In the genomic region with DNA sequence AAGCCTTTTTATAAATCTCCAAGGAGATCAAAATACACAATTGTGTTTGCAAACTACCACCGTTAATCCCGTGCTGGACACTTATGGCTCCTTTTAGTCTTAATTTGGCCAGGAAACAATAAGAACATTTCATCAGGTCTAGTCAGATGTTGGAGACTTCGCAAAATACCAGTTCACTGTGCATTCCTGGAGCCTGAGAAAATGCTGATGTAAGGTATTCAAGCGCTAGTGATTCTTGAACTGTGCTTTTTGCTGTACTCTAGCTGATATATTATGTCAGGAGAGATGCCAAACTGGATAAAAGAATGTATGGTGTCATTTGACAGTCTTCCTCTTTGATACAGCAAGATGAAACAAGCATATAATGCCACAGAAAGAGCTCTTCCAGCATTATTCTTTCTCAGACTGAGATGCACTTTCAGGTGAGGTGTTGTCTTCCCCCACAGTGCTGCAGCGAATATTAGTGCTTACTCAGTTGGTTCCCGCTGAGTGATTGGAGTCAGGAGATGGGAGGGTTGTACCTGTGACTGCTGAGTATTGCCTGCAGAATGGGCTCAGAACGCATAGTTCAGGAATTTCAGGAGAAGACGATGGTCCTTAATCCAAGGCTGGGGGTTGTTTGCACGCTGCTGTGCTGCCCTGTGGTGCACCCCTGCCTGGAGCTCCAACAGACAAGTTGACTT, we compare ENCODE assay signal across 10 cellular contexts. TPM values are rescaled to one million over a fixed set of nuclear protein-coding genes. Genes with fewer than 3 reads are reported as not detected.
DNase-seq lines count a peak whose midpoint lies in the region; ATAC-seq and TF ChIP-seq lines count a peak whose summit lies in the region.
"Had no signal": no experiment of that assay in that cellular context is flagged by ENCODE, and none has a peak within 500 bp of the region (broad histone marks: within the 10 kb centered on the region; RNA-seq: fewer than 3 reads in every experiment).

No MANE protein-coding gene starts in this region.

- no peaks in the 10 kb centered on the region for H3K9me3 ChIP-seq in GM23248 (ENCODE audit: low read depth)
- no peaks in the 10 kb centered on the region for H3K9me3 ChIP-seq in Peyer's patch
- H3K9me3 ChIP-seq: testis had no signal

- TF ChIP-seq CTCF in astrocyte of the cerebellum (IDR thresholded peaks at IDR 0.05; ENCODE audit: low read depth, low read length, missing control alignments) (no peak), foreskin keratinocyte (conservative IDR thresholded peaks at IDR 0.05) (no peak), Peyer's patch (IDR thresholded peaks at IDR 0.05) (no peak)

- CTCF ChIA-PET in activated CD4-positive, alpha-beta T cell treated with anti-CD3 and anti-CD28 coated beads, Interleukin-2, amount 10 ng/mL, durations not matched to agents 7 days and 5 days (lab: Charles Lee): no interaction called here

- TF ChIP-seq POLR2A in Peyer's patch (IDR thresholded peaks at IDR 0.05): no peak

- H3F3A ChIP-seq in GM23248 (ENCODE audit: insufficient read depth): peaks cover 14% of the 10 kb centered on the region

- H3K79me2 ChIP-seq in GM23248 (ENCODE audit: insufficient read depth): peaks cover 23% of the 10 kb centered on the region

- H3K36me3 ChIP-seq in GM23248 (ENCODE audit: low read depth) (peaks cover 21% of the 10 kb centered on the region; the same call in 1 of the 2 replicates), Peyer's patch (peaks cover 0 to 70% (median 0%) of the 10 kb centered on the region in 3 donors)

- peaks cover 5% of the 10 kb centered on the region for H3K9me3 Mint-ChIP-seq in activated CD4-positive, alpha-beta T cell treated with anti-CD3 and anti-CD28 coated beads, Interleukin-2, amount 10 ng/mL, durations not matched to agents 7 days and 5 days

- peaks cover 58% of the 10 kb centered on the region for H3K36me3 Mint-ChIP-seq in activated CD4-positive, alpha-beta T cell treated with anti-CD3 and anti-CD28 coated beads, Interleukin-2, amount 10 ng/mL, durations not matched to agents 7 days and 5 days (ENCODE audit: low read depth)

- H3K27ac ChIP-seq in GM23248: peak overlapping the region; percentile 81
- no peak overlapping the region for H3K27ac ChIP-seq in foreskin keratinocyte
- H3K27ac ChIP-seq in Peyer's patch: no peak overlapping the region
- H3K27ac ChIP-seq: testis had no signal

- 54 to 55% methylated on average over 9 of the region's 9 CpGs for WGBS in GM23248 (ENCODE audit: low coverage in 1 of 2, low lambda C conversion rate in 2 of 2, missing lambda C conversion rate in 2 of 2), 2 experiments

- H2AFZ ChIP-seq in GM23248: no peak overlapping the region

- in situ Hi-C loops in GM23248 (cut with MboI): no loop called here
- in situ Hi-C loops in astrocyte of the cerebellum (cut with HindIII; ENCODE audit: low sequenced_read_pairs): no loop called here

- H3K27me3 ChIP-seq in GM23248 (replicated peaks; ENCODE audit: insufficient read depth) (no peaks in the 10 kb centered on the region), foreskin keratinocyte (no peaks in the 10 kb centered on the region), Peyer's patch (no peaks in the 10 kb centered on the region)
- H3K27me3 ChIP-seq: testis had no signal

- peak; percentile 91 for DNase-seq in GM23248
- peak; percentile 86 for DNase-seq in astrocyte of the cerebellum (ENCODE audit: low read depth)
- DNase-seq in foreskin keratinocyte: peak; percentile 80 to 89
- peak; percentile 59 for DNase-seq in skeletal muscle cell (ENCODE audit: low read depth)
- DNase-seq in Peyer's patch: no peak
- DNase-seq in activated CD4-positive, alpha-beta T cell treated with anti-CD3 and anti-CD28 coated beads, Interleukin-2, amount 10 ng/mL, durations not matched to agents 7 days and 5 days: no peak
- no peak for DNase-seq in OCI-M1 (lab: John Stamatoyannopoulos, UW)
- DNase-seq: DMS79 treated with DMSO at 0.1 percent for 48 hours, testis had no signal

- peak overlapping the region; percentile 38 for H3K4me2 ChIP-seq in GM23248 (ENCODE audit: unreplicated experiment)

- no peak overlapping the region for H3K4me3 Mint-ChIP-seq in activated CD4-positive, alpha-beta T cell treated with anti-CD3 and anti-CD28 coated beads, Interleukin-2, amount 10 ng/mL, durations not matched to agents 7 days and 5 days

- H3K9me2 ChIP-seq in GM23248 (ENCODE audit: insufficient read depth): no peaks in the 10 kb centered on the region

- no peak overlapping the region for H3K27ac Mint-ChIP-seq in activated CD4-positive, alpha-beta T cell treated with anti-CD3 and anti-CD28 coated beads, Interleukin-2, amount 10 ng/mL, durations not matched to agents 7 days and 5 days

- H3K4me3 ChIP-seq in GM23248: no peak overlapping the region
- H3K4me3 ChIP-seq in astrocyte of the cerebellum (ENCODE audit: low read depth, low read length): no peak overlapping the region
- H3K4me3 ChIP-seq in skeletal muscle cell (ENCODE audit: low read depth, low read length): no peak overlapping the region
- H3K4me3 ChIP-seq in Peyer's patch: no peak overlapping the region
- H3K4me3 ChIP-seq: testis had no signal

- H3K4me1 Mint-ChIP-seq in activated CD4-positive, alpha-beta T cell treated with anti-CD3 and anti-CD28 coated beads, Interleukin-2, amount 10 ng/mL, durations not matched to agents 7 days and 5 days: peaks cover 6% of the 10 kb centered on the region

- no peaks in the 10 kb centered on the region for H3K27me3 Mint-ChIP-seq in activated CD4-positive, alpha-beta T cell treated with anti-CD3 and anti-CD28 coated beads, Interleukin-2, amount 10 ng/mL, durations not matched to agents 7 days and 5 days

- ATAC-seq in foreskin keratinocyte: peak; percentile 71
- no peak for ATAC-seq in HG03108 (IDR thresholded peaks at IDR 0.05; ENCODE audit: unreplicated experiment)

- no peaks in the 10 kb centered on the region for H4K20me1 ChIP-seq in GM23248 (ENCODE audit: insufficient read depth)

- peak overlapping the region; percentile 52 for H3K9ac ChIP-seq in GM23248

- POLR2A ChIA-PET in activated CD4-positive, alpha-beta T cell treated with anti-CD3 and anti-CD28 coated beads, Interleukin-2, amount 10 ng/mL, durations not matched to agents 7 days and 5 days (lab: Charles Lee): no interaction called here

- peaks cover 18% of the 10 kb centered on the region for H3K4me1 ChIP-seq in GM23248 (ENCODE audit: insufficient read depth)
- peaks cover 6% of the 10 kb centered on the region for H3K4me1 ChIP-seq in foreskin keratinocyte
- H3K4me1 ChIP-seq in Peyer's patch: no peaks in the 10 kb centered on the region
- H3K4me1 ChIP-seq: testis had no signal

RNA-seq across cellular contexts. Expression of gene OGDH, which starts 59.2 kb away (rescaled TPM):
- total RNA-seq in GM23248 (2014; rRNA removed; shearing (Covaris generic)): 75.3 and 77.4 TPM in 2 replicates
- polyA plus RNA-seq in GM23248 (2016; fragmentation: Nextera tagmentation; extraction: Ambion mirVana) (31.4 and 35.3 TPM in 2 replicates), foreskin keratinocyte (37.6 and 46.4 TPM in 2 replicates)
- total RNA-seq in foreskin keratinocyte (68.7 and 82.4 TPM in 2 replicates), Peyer's patch (100 to 1,000 TPM in 3 of 4 donors, 10 to 100 TPM in 1; 88.3 to 246 (median 217) TPM)
- 100 to 1,000 TPM; 114 to 121 TPM for total RNA-seq in activated CD4-positive, alpha-beta T cell treated with anti-CD3 and anti-CD28 coated beads, Interleukin-2, amount 10 ng/mL, durations not matched to agents 7 days and 5 days

Comparison
In these comparisons a context has a peak if more than half of its experiments do, and no peak if none do; other contexts are left out.
1. DNase-seq: peak in GM23248 (single experiment), astrocyte of the cerebellum (single experiment), foreskin keratinocyte (2 of 2) and skeletal muscle cell (single experiment); none in Peyer's patch (0 of 3), activated CD4-positive, alpha-beta T cell treated with anti-CD3 and anti-CD28 coated beads, Interleukin-2, amount 10 ng/mL, durations not matched to agents 7 days and 5 days (single experiment) and OCI-M1 (single experiment).